18 cellular contexts compared by ENCODE assay signal in genomic region chrX:144819406-144819805, GRCh38.
"Had no signal": no experiment of that assay in that cellular context is flagged by ENCODE, and none has a peak within 500 bp of the region (broad histone marks: within the 10 kb centered on the region; RNA-seq: fewer than 3 reads in every experiment).

No MANE protein-coding gene starts in this region.

- H3K27me3 Mint-ChIP-seq: dendritic cell treated with granulocyte-macrophage colony-stimulating factor and Interleukin-4, amounts not matched to agents 40 ng/mL and 50 ng/mL, for 4 days; type B pancreatic cell had no signal

- H3K4me1 ChIP-seq: esophagus squamous epithelium, right atrium auricular region, suprapubic skin, thyroid gland had no signal

- H3K9me3 ChIP-seq: esophagus squamous epithelium, mucosa of descending colon, right atrium auricular region, suprapubic skin, thyroid gland had no signal

- H3K36me3 ChIP-seq: esophagus squamous epithelium, right atrium auricular region, suprapubic skin, thyroid gland had no signal

- H3K4me3 ChIP-seq: esophagus squamous epithelium, lung, mucosa of descending colon, right atrium auricular region, smooth muscle cell, suprapubic skin, thyroid gland had no signal

- H3K36me3 Mint-ChIP-seq: natural killer cell; stimulated activated effector memory CD8-positive, alpha-beta T cell treated with anti-CD3 and anti-CD28 coated beads, Interleukin-12 subunit alpha, Interleukin-12 subunit beta, amount 100 ng/mL, for 72 hours; type B pancreatic cell had no signal

- H3K4me1 Mint-ChIP-seq: natural killer cell; neural crest cell; stimulated activated effector memory CD8-positive, alpha-beta T cell treated with anti-CD3 and anti-CD28 coated beads, Interleukin-12 subunit alpha, Interleukin-12 subunit beta, amount 100 ng/mL, for 72 hours had no signal

- H3K27ac ChIP-seq: esophagus squamous epithelium, right atrium auricular region, suprapubic skin, thyroid gland had no signal

- H3K27me3 ChIP-seq: esophagus squamous epithelium, right atrium auricular region, suprapubic skin, thyroid gland had no signal

- H3K9me3 Mint-ChIP-seq: dendritic cell treated with granulocyte-macrophage colony-stimulating factor and Interleukin-4, amounts not matched to agents 40 ng/mL and 50 ng/mL, for 4 days; type B pancreatic cell had no signal

- H3K27ac Mint-ChIP-seq: dendritic cell treated with granulocyte-macrophage colony-stimulating factor and Interleukin-4, amounts not matched to agents 40 ng/mL and 50 ng/mL, for 4 days; natural killer cell; stimulated activated effector memory CD8-positive, alpha-beta T cell treated with anti-CD3 and anti-CD28 coated beads, Interleukin-12 subunit alpha, Interleukin-12 subunit beta, amount 100 ng/mL, for 72 hours; type B pancreatic cell had no signal

- DNase-seq: esophagus squamous epithelium; left cardiac atrium; left ventricle myocardium superior; mucosa of descending colon; natural killer cell; posterior cingulate gyrus; stimulated activated CD4-positive, alpha-beta T cell treated with anti-CD3 and anti-CD28 coated beads, Interleukin-4, amount 100 ng/mL, for 1 hour; stimulated activated CD8-positive, alpha-beta memory T cell treated with anti-CD3 and anti-CD28 coated beads, Interleukin-4, amount 100 ng/mL, for 48 hours; stimulated activated naive CD8-positive, alpha-beta T cell treated with anti-CD3 and anti-CD28 coated beads, Interleukin-15, Interleukin-2, amounts not matched to agents 100 U/mL and 50 U/mL, for 24 hours; thyroid gland had no signal

- ATAC-seq: left cardiac atrium; left ventricle myocardium superior; mucosa of descending colon; natural killer cell; stimulated activated effector memory CD8-positive, alpha-beta T cell treated with anti-CD3 and anti-CD28 coated beads, Interleukin-12 subunit alpha, Interleukin-12 subunit beta, amount 100 ng/mL, for 72 hours; stimulated activated naive CD8-positive, alpha-beta T cell treated with anti-CD3 and anti-CD28 coated beads, Interleukin-15, Interleukin-2, amounts not matched to agents 100 U/mL and 50 U/mL, for 24 hours had no signal

- H3K4me2 ChIP-seq: smooth muscle cell had no signal

- H3K4me3 Mint-ChIP-seq: dendritic cell treated with granulocyte-macrophage colony-stimulating factor and Interleukin-4, amounts not matched to agents 40 ng/mL and 50 ng/mL, for 4 days; natural killer cell; neural crest cell; stimulated activated effector memory CD8-positive, alpha-beta T cell treated with anti-CD3 and anti-CD28 coated beads, Interleukin-12 subunit alpha, Interleukin-12 subunit beta, amount 100 ng/mL, for 72 hours; type B pancreatic cell had no signal
